ENCODE assay signal across 22 cellular contexts in the genomic region with DNA sequence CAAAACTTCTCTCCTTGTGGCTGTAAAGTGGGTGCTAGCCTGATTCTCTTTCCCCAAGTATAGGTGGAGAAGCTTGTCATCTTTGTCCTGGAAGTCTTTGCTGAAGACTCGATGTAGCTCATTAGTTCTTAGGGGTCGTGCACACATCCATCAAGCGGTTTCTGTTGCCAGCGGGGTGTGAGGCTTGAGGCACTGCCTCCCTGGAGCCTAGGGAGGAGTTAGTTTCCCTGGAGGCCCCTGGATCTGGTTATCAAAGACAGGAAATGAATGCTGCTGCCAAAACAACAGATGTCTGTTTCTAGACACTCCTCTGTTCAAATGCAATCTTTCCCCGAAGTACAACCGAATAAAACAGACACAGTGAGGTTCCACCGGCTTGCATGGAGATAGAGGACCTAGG. TPM values are rescaled to one million over a fixed set of nuclear protein-coding genes. Genes with fewer than 3 reads are reported as not detected.
DNase-seq lines count a peak whose midpoint lies in the region; ATAC-seq and TF ChIP-seq lines count a peak whose summit lies in the region.
"Had no signal": no experiment of that assay in that cellular context is flagged by ENCODE, and none has a peak within 500 bp of the region (broad histone marks: within the 10 kb centered on the region; RNA-seq: fewer than 3 reads in every experiment).

No MANE protein-coding gene starts in this region.

- H3K27me3 Mint-ChIP-seq in glutamatergic neuron (ENCODE audit: unreplicated experiment) (no peaks in the 10 kb centered on the region), nephron progenitor cell (ENCODE audit: low read depth, poor library complexity) (no peaks in the 10 kb centered on the region)

- DNase-seq in SK-N-MC (ENCODE audit: low read depth, low spot score) = peak; percentile 89
- DNase-seq in glutamatergic neuron = no peak
- DNase-seq in nephron progenitor cell = no peak
- no peak for DNase-seq in activated CD4-positive, alpha-beta T cell treated with anti-CD3 and anti-CD28 coated beads for 1 hour
- no peak for DNase-seq in 8988T
- no peak for DNase-seq in stimulated activated CD4-positive, alpha-beta T cell treated with anti-CD3 and anti-CD28 coated beads, Interleukin-4, amount 100 ng/mL, for 24 hours
- DNase-seq: GF-D8, GM23248, NCI-H1092 treated with DMSO at 0.1 percent for 48 hours, NCI-H146, NCI-H2029 treated with DMSO at 0.1 percent for 48 hours, NCI-H2171 treated with DMSO at 0.1 percent for 48 hours, NCI-H446 treated with DMSO at 0.1 percent for 48 hours, NCI-H748 treated with DMSO at 0.1 percent for 48 hours, SHP77 had no signal

- H3K4me3 ChIP-seq in BLaER1 treated with 17β-estradiol and CSF1 and Interleukin-3, amounts not matched to agents 10 nM and 100 nM = peak overlapping the region in 6 of 10 experiments; percentile 4 to 32 (median 18); a peak in 4 of 20 replicates
- H3K4me3 ChIP-seq in SK-N-MC = peak overlapping the region; percentile 81
- H3K4me3 ChIP-seq: GM23248, K562 had no signal

- H3K36me3 ChIP-seq in BLaER1 treated with 17β-estradiol and CSF1 and Interleukin-3, amounts not matched to agents 10 nM and 100 nM = no peaks in the 10 kb centered on the region
- H3K36me3 ChIP-seq in SK-N-MC (ENCODE audit: insufficient read depth, low read length) = no peaks in the 10 kb centered on the region

- peaks cover 5% of the 10 kb centered on the region for H3K9me3 Mint-ChIP-seq in glutamatergic neuron (ENCODE audit: unreplicated experiment)
- H3K9me3 Mint-ChIP-seq in nephron progenitor cell = no peaks in the 10 kb centered on the region

- no peak for ATAC-seq in HG02642 (IDR thresholded peaks at IDR 0.05; ENCODE audit: poor library complexity, unreplicated experiment)
- ATAC-seq: HCT116, K562 had no signal

- H3K9ac ChIP-seq in BLaER1 treated with 17β-estradiol and CSF1 and Interleukin-3, amounts not matched to agents 10 nM and 100 nM = peak overlapping the region in 10 of 11 experiments; percentile 11 to 66 (median 44); a peak in 15 of 22 replicates
- H3K9ac ChIP-seq in SK-N-MC (ENCODE audit: insufficient read length) = peak overlapping the region; percentile 82
- H3K9ac ChIP-seq: GM23248 had no signal

- no peaks in the 10 kb centered on the region for H3K27me3 ChIP-seq in BLaER1 treated with 17β-estradiol and CSF1 and Interleukin-3, amounts not matched to agents 10 nM and 100 nM

- H3K4me1 Mint-ChIP-seq in glutamatergic neuron (ENCODE audit: low read depth, unreplicated experiment) (peaks cover 17% of the 10 kb centered on the region), nephron progenitor cell (peaks cover 26% of the 10 kb centered on the region)
- H3K4me1 Mint-ChIP-seq: CD14-positive monocyte had no signal

- H3K4me1 ChIP-seq in BLaER1 treated with 17β-estradiol and CSF1 and Interleukin-3, amounts not matched to agents 10 nM and 100 nM = peaks cover 29 to 62% (median 42%) of the 10 kb centered on the region in 10 experiments

- H3K9me3 ChIP-seq in BLaER1 treated with 17β-estradiol and CSF1 and Interleukin-3, amounts not matched to agents 10 nM and 100 nM (replicated peaks in 1 of 11) = no peaks in the 10 kb centered on the region; a peak in 1 of 22 replicates
- no peaks in the 10 kb centered on the region for H3K9me3 ChIP-seq in SK-N-MC (ENCODE audit: low read depth, low read length)

- H3K27ac Mint-ChIP-seq in glutamatergic neuron (ENCODE audit: unreplicated experiment) (peak overlapping the region; percentile 68), nephron progenitor cell (peak overlapping the region; percentile 55)
- H3K27ac Mint-ChIP-seq: CD14-positive monocyte had no signal

- peak overlapping the region; percentile 61 to 83 (median 73) for H3K4me2 ChIP-seq in BLaER1 treated with 17β-estradiol and CSF1 and Interleukin-3, amounts not matched to agents 10 nM and 100 nM

- TF ChIP-seq CTCF in glutamatergic neuron (IDR thresholded peaks at IDR 0.05; ENCODE audit: partially characterized antibody, unreplicated experiment) = no peak
- TF ChIP-seq CTCF in nephron progenitor cell (IDR thresholded peaks at IDR 0.05) = no peak

- H3K36me3 Mint-ChIP-seq in glutamatergic neuron (ENCODE audit: unreplicated experiment) (no peaks in the 10 kb centered on the region), nephron progenitor cell (ENCODE audit: low read depth) (no peaks in the 10 kb centered on the region)
- H3K36me3 Mint-ChIP-seq: CD14-positive monocyte had no signal

- H3K4me3 Mint-ChIP-seq in glutamatergic neuron (ENCODE audit: unreplicated experiment) (peak overlapping the region; percentile 44), nephron progenitor cell (no peak overlapping the region)
- H3K4me3 Mint-ChIP-seq: CD14-positive monocyte had no signal

- no peaks in the 10 kb centered on the region for H4K20me1 ChIP-seq in BLaER1 treated with 17β-estradiol and CSF1 and Interleukin-3, amounts not matched to agents 10 nM and 100 nM

- H3K27ac ChIP-seq in BLaER1 treated with 17β-estradiol and CSF1 and Interleukin-3, amounts not matched to agents 10 nM and 100 nM = peak overlapping the region in 9 of 11 experiments; percentile 14 to 72 (median 60); a peak in 16 of 22 replicates
- peak overlapping the region; percentile 98 for H3K27ac ChIP-seq in SK-N-MC
- H3K27ac ChIP-seq: GM23248 had no signal

RNA-seq across cellular contexts. Expression of a gene that starts 17.4 kb away (rescaled TPM):
- total RNA-seq in glutamatergic neuron (ENCODE audit: unreplicated experiment) = 1.1 TPM
- total RNA-seq: Daoy, GM23248, K562, RPMI7951 had no signal
